In the genomic region with DNA sequence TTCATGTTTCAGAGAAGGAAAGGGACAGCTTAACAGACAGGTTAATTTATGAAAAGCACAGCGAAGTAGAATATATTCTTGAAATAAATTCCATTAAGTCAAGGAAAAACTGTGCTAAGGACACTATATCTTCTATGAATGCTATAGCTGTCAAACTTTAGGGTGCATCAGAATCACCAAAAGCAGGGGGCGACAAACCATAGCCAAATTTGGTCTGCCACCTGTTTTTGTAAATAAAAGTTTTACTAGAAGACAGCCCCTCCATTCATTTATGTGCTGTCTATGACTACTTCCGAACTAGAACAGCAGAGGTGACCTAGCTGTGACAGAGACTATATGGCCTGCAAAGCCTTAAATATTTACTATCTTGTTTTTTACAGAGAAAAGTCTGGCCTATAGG, we compare ENCODE assay signal across 17 cellular contexts. TPM values are rescaled to one million over a fixed set of nuclear protein-coding genes. Genes with fewer than 3 reads are reported as not detected.
DNase-seq lines count a peak whose midpoint lies in the region; ATAC-seq and TF ChIP-seq lines count a peak whose summit lies in the region.
"Had no signal": no experiment of that assay in that cellular context is flagged by ENCODE, and none has a peak within 500 bp of the region (broad histone marks: within the 10 kb centered on the region; RNA-seq: fewer than 3 reads in every experiment).

No MANE protein-coding gene starts in this region.

- H3K9ac ChIP-seq in HCT116 (ENCODE audit: low read length) (no peak overlapping the region), neural progenitor cell (no peak overlapping the region)

- POLR2A ChIA-PET in HCT116 (lab: Charles Lee), result no interaction called here

- H3K36me3 ChIP-seq in HCT116 (ENCODE audit: control insufficient read depth in 1 of 2, insufficient read depth in 2 of 2, low read length in 2 of 2), result peaks cover 36 to 46% of the 10 kb centered on the region in 2 experiments
- peaks cover 28% of the 10 kb centered on the region for H3K36me3 ChIP-seq in neural progenitor cell

- no peak overlapping the region for H3K4me2 ChIP-seq in HCT116 (ENCODE audit: low read length)
- no peak overlapping the region for H3K4me2 ChIP-seq in neural progenitor cell

- TF ChIP-seq CTCF in HCT116 (IDR thresholded peaks at IDR 0.05 in 2 of 3, conservative IDR thresholded peaks at IDR 0.05 in 1 of 3; ENCODE audit: borderline replicate concordance in 1 of 3, insufficient read depth in 1 of 3, low read depth in 2 of 3, low read length in 2 of 3) (peak in 2 of 3 experiments; percentile 29; a peak in 2 of 6 replicates), neural progenitor cell (IDR thresholded peaks at IDR 0.05) (peak; percentile 39)

- no peak for TF ChIP-seq POLR2A in HCT116 (IDR thresholded peaks at IDR 0.05; ENCODE audit: borderline replicate concordance, extremely low read depth, insufficient read depth, insufficient read length)

- H3K9me2 ChIP-seq in HCT116 (ENCODE audit: insufficient read depth), result no peaks in the 10 kb centered on the region

- H3K9me3 Mint-ChIP-seq in activated T-cell treated with anti-CD3 and anti-CD28 coated beads, Interleukin-2, amount 50 U/mL, for 24 hours, result no peaks in the 10 kb centered on the region
- no peaks in the 10 kb centered on the region for H3K9me3 Mint-ChIP-seq in neural progenitor cell

- H3K4me3 Mint-ChIP-seq in activated T-cell treated with anti-CD3 and anti-CD28 coated beads, Interleukin-2, amount 50 U/mL, for 24 hours, result no peak overlapping the region
- no peak overlapping the region for H3K4me3 Mint-ChIP-seq in neural progenitor cell

- H3K36me3 Mint-ChIP-seq in activated T-cell treated with anti-CD3 and anti-CD28 coated beads, Interleukin-2, amount 50 U/mL, for 24 hours (ENCODE audit: low read depth), result peaks cover 94% of the 10 kb centered on the region
- peaks cover 40% of the 10 kb centered on the region for H3K36me3 Mint-ChIP-seq in neural progenitor cell

- peaks cover 67% of the 10 kb centered on the region for H3K4me1 Mint-ChIP-seq in activated T-cell treated with anti-CD3 and anti-CD28 coated beads, Interleukin-2, amount 50 U/mL, for 24 hours (ENCODE audit: low read depth)
- H3K4me1 Mint-ChIP-seq in neural progenitor cell, result no peaks in the 10 kb centered on the region

- peaks cover 6% of the 10 kb centered on the region for H3F3A ChIP-seq in neural progenitor cell (ENCODE audit: low read depth)

- H3K27ac ChIP-seq in HCT116 (ENCODE audit: low read depth, low read length) (no peak overlapping the region), neural progenitor cell (no peak overlapping the region)
- H3K27ac ChIP-seq: gastroesophageal sphincter, SJCRH30 had no signal

- no peaks in the 10 kb centered on the region for H3K4me1 ChIP-seq in HCT116 (ENCODE audit: control insufficient read depth in 1 of 2, insufficient read depth in 2 of 2, low read length in 2 of 2)
- H3K4me1 ChIP-seq in neural progenitor cell, result no peaks in the 10 kb centered on the region
- H3K4me1 ChIP-seq: SJCRH30 had no signal

- H3K79me2 ChIP-seq in HCT116 (ENCODE audit: insufficient read depth, low read length) (peaks cover 99% of the 10 kb centered on the region), neural progenitor cell (ENCODE audit: low read depth) (peaks cover 92% of the 10 kb centered on the region)

- no peak overlapping the region for H3K4me3 ChIP-seq in HCT116 (replicated peaks in 1 of 2; ENCODE audit: low read depth in 1 of 2, low read length in 2 of 2)
- no peak overlapping the region for H3K4me3 ChIP-seq in neural progenitor cell
- H3K4me3 ChIP-seq: dorsolateral prefrontal cortex, gastroesophageal sphincter, SJCRH30 had no signal

- no peak for DNase-seq in activated T-cell treated with anti-CD3 and anti-CD28 coated beads, Interleukin-2, amount 50 U/mL, for 24 hours
- DNase-seq in activated T-cell treated with anti-CD3 and anti-CD28 coated beads, Interleukin-2, amount 50 U/mL, for 1 hour, result no peak
- no peak for DNase-seq in HCT116 (ENCODE audit: low read depth, low spot score)
- peak; percentile 20 for DNase-seq in central memory CD4-positive, alpha-beta T cell
- DNase-seq in neural progenitor cell (ENCODE audit: low spot score), result no peak
- DNase-seq in RPMI8226, result no peak
- DNase-seq in stimulated activated CD8-positive, alpha-beta memory T cell treated with anti-CD3 and anti-CD28 coated beads, Interleukin-4, amount 100 ng/mL, for 48 hours, result no peak
- no peak for DNase-seq in NCI-H1694 (lab: John Stamatoyannopoulos, UW)
- DNase-seq: activated T-cell treated with anti-CD3 and anti-CD28 coated beads for 4 hours, DMS53, dorsolateral prefrontal cortex, NCI-H2081, NCI-H82, posterior cingulate gyrus, trophoblast cell had no signal

- H3K27ac Mint-ChIP-seq in activated T-cell treated with anti-CD3 and anti-CD28 coated beads, Interleukin-2, amount 50 U/mL, for 24 hours, result peak overlapping the region; percentile 74
- H3K27ac Mint-ChIP-seq in neural progenitor cell, result no peak overlapping the region

- no TSS peak for BruUV-seq in HCT116 (replicated peaks; lab: Mats Ljungman, UMichigan)

- H3K27me3 ChIP-seq in HCT116 (ENCODE audit: insufficient read depth, low read length), result no peaks in the 10 kb centered on the region
- no peaks in the 10 kb centered on the region for H3K27me3 ChIP-seq in neural progenitor cell
- H3K27me3 ChIP-seq: dorsolateral prefrontal cortex, gastroesophageal sphincter, SJCRH30 had no signal

- no peak overlapping the region for H2AFZ ChIP-seq in HCT116 (ENCODE audit: low read depth, low read length, poor library complexity, severe bottlenecking)
- H2AFZ ChIP-seq in neural progenitor cell (replicated peaks), result no peak overlapping the region

- H3K9me3 ChIP-seq in HCT116 (ENCODE audit: control insufficient read depth in 1 of 2, insufficient read depth in 1 of 2, low read depth in 1 of 2, low read length in 2 of 2), result no peaks in the 10 kb centered on the region
- no peaks in the 10 kb centered on the region for H3K9me3 ChIP-seq in neural progenitor cell (ENCODE audit: low read depth)
- H3K9me3 ChIP-seq: gastroesophageal sphincter, SJCRH30 had no signal

- no peaks in the 10 kb centered on the region for H3K27me3 Mint-ChIP-seq in activated T-cell treated with anti-CD3 and anti-CD28 coated beads, Interleukin-2, amount 50 U/mL, for 24 hours
- H3K27me3 Mint-ChIP-seq in neural progenitor cell (ENCODE audit: insufficient read depth, low read depth), result no peaks in the 10 kb centered on the region

- RAD21 ChIA-PET in HCT116 (lab: Charles Lee; ENCODE audit: low non-redundant PET in 1 of 2, low total read pairs in 2 of 2, uncharacterized antibody in 2 of 2, unreplicated experiment in 2 of 2), result no interaction called here

- intact Hi-C loops in HCT116 (cut with micrococcal nuclease), result no loop called here

- CTCF ChIA-PET in HCT116 (lab: Charles Lee), result no interaction called here

- TF ChIP-seq RAD21 in HCT116 (IDR thresholded peaks at IDR 0.05; ENCODE audit: low read depth), result peak; percentile 15; the same call in 1 of the 2 replicates

- H4K20me1 ChIP-seq in HCT116 (ENCODE audit: insufficient read depth) (peaks cover 13% of the 10 kb centered on the region; the same call in 1 of the 2 replicates), neural progenitor cell (ENCODE audit: low read depth) (peaks cover 69% of the 10 kb centered on the region)

- no peak for ATAC-seq in HCT116
- ATAC-seq: gastroesophageal sphincter had no signal

TF ChIP-seq in HCT116, 20 proteins besides CTCF, POLR2A, EP300 and RAD21 (continues in another document):
- TF ChIP-seq, protein P1, sequence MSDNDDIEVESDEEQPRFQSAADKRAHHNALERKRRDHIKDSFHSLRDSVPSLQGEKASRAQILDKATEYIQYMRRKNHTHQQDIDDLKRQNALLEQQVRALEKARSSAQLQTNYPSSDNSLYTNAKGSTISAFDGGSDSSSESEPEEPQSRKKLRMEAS (IDR thresholded peaks at IDR 0.05), result no peak
- TF ChIP-seq SP1 (IDR thresholded peaks at IDR 0.05; ENCODE audit: low read depth) (no peak), ZNF274 (IDR thresholded peaks at IDR 0.05; ENCODE audit: low read depth, low read length) (no peak), ZFX (IDR thresholded peaks at IDR 0.05) (no peak), EGR1 (IDR thresholded peaks at IDR 0.05; ENCODE audit: low read depth) (no peak), SIN3A (IDR thresholded peaks at IDR 0.05; ENCODE audit: low read depth) (no peak), TCF7L2 (IDR thresholded peaks at IDR 0.05; ENCODE audit: borderline replicate concordance, extremely low read depth, insufficient read depth, insufficient read length) (no peak), ELF1 (IDR thresholded peaks at IDR 0.05; ENCODE audit: borderline replicate concordance, low read depth) (no peak)
- TF ChIP-seq, protein P2, sequence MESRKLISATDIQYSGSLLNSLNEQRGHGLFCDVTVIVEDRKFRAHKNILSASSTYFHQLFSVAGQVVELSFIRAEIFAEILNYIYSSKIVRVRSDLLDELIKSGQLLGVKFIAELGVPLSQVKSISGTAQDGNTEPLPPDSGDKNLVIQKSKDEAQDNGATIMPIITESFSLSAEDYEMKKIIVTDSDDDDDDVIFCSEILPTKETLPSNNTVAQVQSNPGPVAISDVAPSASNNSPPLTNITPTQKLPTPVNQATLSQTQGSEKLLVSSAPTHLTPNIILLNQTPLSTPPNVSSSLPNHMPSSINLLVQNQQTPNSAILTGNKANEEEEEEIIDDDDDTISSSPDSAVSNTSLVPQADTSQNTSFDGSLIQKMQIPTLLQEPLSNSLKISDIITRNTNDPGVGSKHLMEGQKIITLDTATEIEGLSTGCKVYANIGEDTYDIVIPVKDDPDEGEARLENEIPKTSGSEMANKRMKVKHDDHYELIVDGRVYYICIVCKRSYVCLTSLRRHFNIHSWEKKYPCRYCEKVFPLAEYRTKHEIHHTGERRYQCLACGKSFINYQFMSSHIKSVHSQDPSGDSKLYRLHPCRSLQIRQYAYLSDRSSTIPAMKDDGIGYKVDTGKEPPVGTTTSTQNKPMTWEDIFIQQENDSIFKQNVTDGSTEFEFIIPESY (IDR thresholded peaks at IDR 0.05; ENCODE audit: extremely low read depth, insufficient replicate concordance, low read length), result no peak

RNA-seq across cellular contexts. Expression of gene PPP4R3A, which starts 25.9 kb away (rescaled TPM):
- 67.7 TPM for total RNA-seq in HCT116 (2021; ENCODE audit: unreplicated experiment)
- 36.9 and 37.0 TPM in 2 replicates for polyA plus RNA-seq in HCT116 (2012)
- 81.5 and 98.9 TPM in 2 replicates for total RNA-seq in neural progenitor cell (ENCODE audit: low replicate concordance)
